Comparison of ENCODE assay signal across 8 cellular contexts in genomic region chr12:6039894-6040601, GRCh38.
DNase-seq lines count a peak whose midpoint lies in the region; ATAC-seq and TF ChIP-seq lines count a peak whose summit lies in the region.

No MANE protein-coding gene starts in this region.

- TF ChIP-seq RAD21 in Ishikawa (IDR thresholded peaks at IDR 0.05; ENCODE audit: low read depth), result peak; percentile 100

- no peak for ATAC-seq in GM18502 (IDR thresholded peaks at IDR 0.05; ENCODE audit: poor library complexity, unreplicated experiment)

- DNase-seq in activated CD4-positive, alpha-beta T cell treated with anti-CD3 and anti-CD28 coated beads for 24 hours (ENCODE audit: low read depth in 2 of 2), result peak; percentile 33 to 45
- DNase-seq in activated CD4-positive, alpha-beta T cell treated with anti-CD3 and anti-CD28 coated beads for 1 hour, result no peak
- DNase-seq in RKO (ENCODE audit: low spot score) (peak; percentile 76), glomerular visceral epithelial cell (ENCODE audit: extremely low spot score) (peak; percentile 65), pons (ENCODE audit: low spot score) (peak; percentile 79)
- peak; percentile 38 for DNase-seq in activated naive CD4-positive, alpha-beta T cell treated with Interleukin-2 at 50 U/mL for 16 hours

- TF ChIP-seq EP300 in Ishikawa (IDR thresholded peaks at IDR 0.05; ENCODE audit: borderline replicate concordance), result no peak

TF ChIP-seq in Ishikawa, 13 proteins besides CTCF, POLR2A, EP300 and RAD21:
- no peak for TF ChIP-seq USF1 (IDR thresholded peaks at IDR 0.05)
- TF ChIP-seq EGR1 (IDR thresholded peaks at IDR 0.05), result no peak
- no peak for TF ChIP-seq YY1 (IDR thresholded peaks at IDR 0.05; ENCODE audit: low read depth)
- no peak for TF ChIP-seq ZBTB7A (IDR thresholded peaks at IDR 0.05; ENCODE audit: low read depth)
- no peak for TF ChIP-seq TAF1 (IDR thresholded peaks at IDR 0.05; ENCODE audit: low read depth)
- TF ChIP-seq MAX (IDR thresholded peaks at IDR 0.05), result no peak
- TF ChIP-seq CREB1 (IDR thresholded peaks at IDR 0.05; ENCODE audit: low read depth), result no peak
- no peak for TF ChIP-seq REST (IDR thresholded peaks at IDR 0.05; ENCODE audit: low read depth)
- no peak for TF ChIP-seq TEAD4 (IDR thresholded peaks at IDR 0.05)
- no peak for TF ChIP-seq CEBPB (IDR thresholded peaks at IDR 0.05)
- TF ChIP-seq TCF12 (IDR thresholded peaks at IDR 0.05; ENCODE audit: low read depth), result no peak
- no peak for TF ChIP-seq NFIC (IDR thresholded peaks at IDR 0.05)
- no peak for TF ChIP-seq FOXM1 (IDR thresholded peaks at IDR 0.05; ENCODE audit: borderline replicate concordance, low read depth)
